Comparison of ENCODE assay signal across 17 cellular contexts in the genomic region with DNA sequence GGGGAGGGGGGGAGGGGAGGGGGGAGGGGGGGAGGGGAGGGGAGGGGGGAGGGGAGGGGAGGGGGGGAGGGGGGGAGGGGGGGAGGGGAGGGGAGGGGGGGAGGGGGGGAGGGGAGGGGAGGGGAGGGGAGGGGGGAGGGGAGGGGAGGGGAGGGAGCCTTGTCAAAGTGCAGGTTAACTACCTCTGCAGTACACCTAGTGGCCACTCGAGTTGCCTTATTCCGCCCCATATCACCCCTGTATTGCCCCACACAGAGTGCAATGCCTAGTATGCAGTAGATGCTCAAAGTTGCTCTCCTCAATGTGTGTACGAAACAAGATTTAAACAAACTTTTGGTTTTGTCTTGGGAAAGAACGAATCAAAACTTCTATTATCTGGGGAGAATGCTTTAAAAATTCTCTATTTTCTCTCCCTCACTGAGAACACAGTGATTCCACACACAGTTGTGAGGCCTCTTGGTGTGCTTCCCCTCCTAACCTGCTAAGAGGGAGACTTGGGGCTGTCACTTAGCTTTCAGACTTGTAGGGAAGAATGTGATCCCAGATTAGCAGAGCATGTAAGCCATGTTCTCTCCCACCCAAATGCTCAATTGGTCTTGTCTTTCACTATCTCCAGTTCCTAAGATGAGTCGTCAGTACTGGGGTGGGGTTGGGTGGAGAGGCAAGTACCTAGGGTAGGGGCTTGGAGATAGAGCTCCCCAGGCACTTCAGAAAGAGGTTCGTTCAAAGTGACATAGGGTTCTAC.
DNase-seq lines count a peak whose midpoint lies in the region; ATAC-seq, FAIRE-seq and TF ChIP-seq lines count a peak whose summit lies in the region.
"Had no signal": no experiment of that assay in that cellular context is flagged by ENCODE, and none has a peak within 500 bp of the region (broad histone marks: within the 10 kb centered on the region; RNA-seq: fewer than 3 reads in every experiment).

No MANE protein-coding gene starts in this region.

- no peaks in the 10 kb centered on the region for H3K9me3 ChIP-seq in GM12878 (replicated peaks; ENCODE audit: control insufficient read depth, insufficient read depth, low read length)
- H3K9me3 ChIP-seq: vagina had no signal

- H3K4me3 Mint-ChIP-seq in stimulated activated naive CD8-positive, alpha-beta T cell treated with anti-CD3 and anti-CD28 coated beads, Interleukin-15, amount 100 ng/mL, for 72 hours = no peak overlapping the region
- H3K4me3 Mint-ChIP-seq in T-cell = no peak overlapping the region

- H3K4me3 ChIP-seq in GM12878 = no peak overlapping the region
- H3K4me3 ChIP-seq: vagina had no signal

- DNase-seq in activated CD4-positive, alpha-beta T cell treated with anti-CD3 and anti-CD28 coated beads for 48 hours = peak; percentile 12
- DNase-seq in activated CD4-positive, alpha-beta T cell treated with anti-CD3 and anti-CD28 coated beads, Interleukin-2, amount 50 U/mL, for 4 hours = no peak
- DNase-seq in M059J (ENCODE audit: low read depth) (peak; percentile 73), GM12878 (ENCODE audit: low read depth, low spot score) (peak; percentile 66), T-cell (no peak), C1 segment of cervical spinal cord (lab: John Stamatoyannopoulos, UW) (no peak)
- peak in 1 of 2 donors; percentile 1 for DNase-seq in stimulated activated naive CD8-positive, alpha-beta T cell treated with anti-CD3 and anti-CD28 coated beads, Interleukin-15, amount 100 ng/mL, for 72 hours
- DNase-seq: activated CD8-positive, alpha-beta memory T cell treated with anti-CD3 and anti-CD28 coated beads for 24 hours; activated naive CD4-positive, alpha-beta T cell treated with Interleukin-2 at 50 U/mL for 16 hours; brain microvascular endothelial cell; effector CD8-positive, alpha-beta T cell; foreskin melanocyte; IMR-90; NCI-H1930; stimulated activated CD4-positive, alpha-beta T cell treated with anti-CD3 and anti-CD28 coated beads, Interleukin-2, amount 100 ng/mL, for 24 hours had no signal

- no peaks in the 10 kb centered on the region for H3K36me3 Mint-ChIP-seq in T-cell

- no peak for FAIRE-seq in GM12878 (lab: Jason Lieb, UNC)

- no peaks in the 10 kb centered on the region for H3K36me3 ChIP-seq in GM12878 (ENCODE audit: control insufficient read depth in 2 of 2, insufficient read depth in 2 of 2, low read length in 1 of 2)
- H3K36me3 ChIP-seq: brain microvascular endothelial cell, vagina had no signal

- no peaks in the 10 kb centered on the region for H3K4me1 ChIP-seq in GM12878 (ENCODE audit: control insufficient read depth, insufficient read depth, low read length)

- peaks cover 25% of the 10 kb centered on the region for H3K27me3 Mint-ChIP-seq in stimulated activated naive CD8-positive, alpha-beta T cell treated with anti-CD3 and anti-CD28 coated beads, Interleukin-15, amount 100 ng/mL, for 72 hours
- H3K27me3 Mint-ChIP-seq in T-cell = peaks cover 3 to 20% of the 10 kb centered on the region in 2 donors

- no peaks in the 10 kb centered on the region for H3K79me2 ChIP-seq in GM12878 (ENCODE audit: control insufficient read depth, insufficient read depth, low read length)

- BruUV-seq in GM12878 (replicated peaks; lab: Mats Ljungman, UMichigan) = no TSS peak

- POLR2A ChIA-PET in GM12878 (lab: Charles Lee) = no interaction called here
- POLR2A ChIA-PET in T-cell (lab: Charles Lee) = no interaction called here

- peaks cover 16% of the 10 kb centered on the region for H3K4me1 Mint-ChIP-seq in stimulated activated naive CD8-positive, alpha-beta T cell treated with anti-CD3 and anti-CD28 coated beads, Interleukin-15, amount 100 ng/mL, for 72 hours
- peaks cover 8 to 12% (median 10%) of the 10 kb centered on the region in 3 donors for H3K4me1 Mint-ChIP-seq in T-cell

- TF ChIP-seq EP300 in GM12878 (IDR thresholded peaks at IDR 0.05; ENCODE audit: borderline replicate concordance in 1 of 2, control insufficient read depth in 1 of 2, low read depth in 2 of 2, low read length in 2 of 2) = no peak

- no peak for TF ChIP-seq RAD21 in GM12878 (IDR thresholded peaks at IDR 0.05; ENCODE audit: insufficient read depth, low read depth, low read length)

- no peaks in the 10 kb centered on the region for H3K9me3 Mint-ChIP-seq in stimulated activated naive CD8-positive, alpha-beta T cell treated with anti-CD3 and anti-CD28 coated beads, Interleukin-15, amount 100 ng/mL, for 72 hours
- no peaks in the 10 kb centered on the region for H3K9me3 Mint-ChIP-seq in T-cell

- H3K27ac Mint-ChIP-seq in stimulated activated naive CD8-positive, alpha-beta T cell treated with anti-CD3 and anti-CD28 coated beads, Interleukin-15, amount 100 ng/mL, for 72 hours = no peak overlapping the region
- no peak overlapping the region for H3K27ac Mint-ChIP-seq in T-cell

- intact Hi-C loops in GM12878 (cut with micrococcal nuclease; ENCODE audit: unreplicated experiment) = no loop called here

- H2AFZ ChIP-seq in GM12878 (ENCODE audit: control insufficient read depth, low read depth, low read length) = no peak overlapping the region

- no peak overlapping the region for H3K4me2 ChIP-seq in GM12878 (ENCODE audit: control insufficient read depth, insufficient read depth)

- CTCF ChIA-PET in GM12878 (lab: Yijun Ruan, JAX) (no interaction called here), T-cell (lab: Charles Lee) (no interaction called here)

- TF ChIP-seq CTCF in GM12878 (IDR thresholded peaks at IDR 0.05 in 2 of 3, conservative IDR thresholded peaks at IDR 0.05 in 1 of 3; ENCODE audit: control insufficient read depth in 2 of 3, extremely low read depth in 1 of 3, insufficient read depth in 1 of 3, low read depth in 3 of 3, low read length in 3 of 3) = no peak

- ATAC-seq in GM12878 = peak; percentile 27; the same call in 1 of the 3 replicates
- ATAC-seq in stimulated activated naive CD8-positive, alpha-beta T cell treated with anti-CD3 and anti-CD28 coated beads, Interleukin-15, amount 100 ng/mL, for 72 hours = peak; percentile 83
- no peak for ATAC-seq in T-cell (replicated peaks in 1 of 4)
- no peak for ATAC-seq in GM19351 (IDR thresholded peaks at IDR 0.05; ENCODE audit: unreplicated experiment)

- in situ Hi-C loops in GM12878 (cut with MboI) = no loop called here

- H3K27me3 ChIP-seq in GM12878 (replicated peaks in 1 of 2; ENCODE audit: control insufficient read depth in 2 of 2, insufficient read depth in 2 of 2, low read length in 1 of 2) = no peaks in the 10 kb centered on the region; a peak in 1 of 4 replicates
- H3K27me3 ChIP-seq: brain microvascular endothelial cell, vagina had no signal

- RAD21 ChIA-PET in GM12878 (lab: Charles Lee; ENCODE audit: unreplicated experiment) = no interaction called here

- H4K20me1 ChIP-seq in GM12878 (ENCODE audit: control insufficient read depth, insufficient read depth) = no peaks in the 10 kb centered on the region

- TF ChIP-seq POLR2A in GM12878 (IDR thresholded peaks at IDR 0.05; ENCODE audit: low read depth, low read length) = no peak

- H3K27ac ChIP-seq in GM12878 (ENCODE audit: control insufficient read depth, insufficient read depth) = no peak overlapping the region
- H3K27ac ChIP-seq: brain microvascular endothelial cell, vagina had no signal

- H3K9ac ChIP-seq in GM12878 (ENCODE audit: control insufficient read depth, insufficient read depth, low read length) = no peak overlapping the region

- SMC1A ChIA-PET in GM12878 (lab: Charles Lee; ENCODE audit: uncharacterized antibody, unreplicated experiment) = no interaction called here

- WGBS in GM12878 (ENCODE audit: insufficient coverage, insufficient replicate concordance, low lambda C conversion rate, missing lambda C conversion rate) = 16% methylated on average over 6 of the region's 6 CpGs

TF ChIP-seq in GM12878, 131 proteins besides CTCF, POLR2A, EP300 and RAD21 (continues in another document):
- TF ChIP-seq SUZ12 (IDR thresholded peaks at IDR 0.05; ENCODE audit: unreplicated experiment) (no peak), YY1 (IDR thresholded peaks at IDR 0.05; ENCODE audit: low read depth, low read length) (no peak), FOXM1 (IDR thresholded peaks at IDR 0.05; ENCODE audit: low read depth, low read length) (no peak), ZZZ3 (IDR thresholded peaks at IDR 0.05; ENCODE audit: control insufficient read depth, insufficient read length, low read depth) (no peak), IKZF1 (conservative IDR thresholded peaks at IDR 0.05) (no peak)
- TF ChIP-seq, protein P1, sequence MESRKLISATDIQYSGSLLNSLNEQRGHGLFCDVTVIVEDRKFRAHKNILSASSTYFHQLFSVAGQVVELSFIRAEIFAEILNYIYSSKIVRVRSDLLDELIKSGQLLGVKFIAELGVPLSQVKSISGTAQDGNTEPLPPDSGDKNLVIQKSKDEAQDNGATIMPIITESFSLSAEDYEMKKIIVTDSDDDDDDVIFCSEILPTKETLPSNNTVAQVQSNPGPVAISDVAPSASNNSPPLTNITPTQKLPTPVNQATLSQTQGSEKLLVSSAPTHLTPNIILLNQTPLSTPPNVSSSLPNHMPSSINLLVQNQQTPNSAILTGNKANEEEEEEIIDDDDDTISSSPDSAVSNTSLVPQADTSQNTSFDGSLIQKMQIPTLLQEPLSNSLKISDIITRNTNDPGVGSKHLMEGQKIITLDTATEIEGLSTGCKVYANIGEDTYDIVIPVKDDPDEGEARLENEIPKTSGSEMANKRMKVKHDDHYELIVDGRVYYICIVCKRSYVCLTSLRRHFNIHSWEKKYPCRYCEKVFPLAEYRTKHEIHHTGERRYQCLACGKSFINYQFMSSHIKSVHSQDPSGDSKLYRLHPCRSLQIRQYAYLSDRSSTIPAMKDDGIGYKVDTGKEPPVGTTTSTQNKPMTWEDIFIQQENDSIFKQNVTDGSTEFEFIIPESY (IDR thresholded peaks at IDR 0.05) = no peak
- TF ChIP-seq, protein P2, sequence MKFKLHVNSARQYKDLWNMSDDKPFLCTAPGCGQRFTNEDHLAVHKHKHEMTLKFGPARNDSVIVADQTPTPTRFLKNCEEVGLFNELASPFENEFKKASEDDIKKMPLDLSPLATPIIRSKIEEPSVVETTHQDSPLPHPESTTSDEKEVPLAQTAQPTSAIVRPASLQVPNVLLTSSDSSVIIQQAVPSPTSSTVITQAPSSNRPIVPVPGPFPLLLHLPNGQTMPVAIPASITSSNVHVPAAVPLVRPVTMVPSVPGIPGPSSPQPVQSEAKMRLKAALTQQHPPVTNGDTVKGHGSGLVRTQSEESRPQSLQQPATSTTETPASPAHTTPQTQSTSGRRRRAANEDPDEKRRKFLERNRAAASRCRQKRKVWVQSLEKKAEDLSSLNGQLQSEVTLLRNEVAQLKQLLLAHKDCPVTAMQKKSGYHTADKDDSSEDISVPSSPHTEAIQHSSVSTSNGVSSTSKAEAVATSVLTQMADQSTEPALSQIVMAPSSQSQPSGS (IDR thresholded peaks at IDR 0.05; ENCODE audit: low read length) = no peak

Comparison
In these comparisons a context has a peak if more than half of its experiments do, and no peak if none do; other contexts are left out.
1. DNase-seq: peak in activated CD4-positive, alpha-beta T cell treated with anti-CD3 and anti-CD28 coated beads for 48 hours (single experiment), M059J (single experiment) and GM12878 (single experiment); none in activated CD4-positive, alpha-beta T cell treated with anti-CD3 and anti-CD28 coated beads, Interleukin-2, amount 50 U/mL, for 4 hours (0 of 2), T-cell (0 of 34) and C1 segment of cervical spinal cord (0 of 14).
2. ATAC-seq: peak in GM12878 (single experiment) and stimulated activated naive CD8-positive, alpha-beta T cell treated with anti-CD3 and anti-CD28 coated beads, Interleukin-15, amount 100 ng/mL, for 72 hours (single experiment); none in T-cell (0 of 4) and GM19351 (single experiment).